ENCODE assay signal across 8 cellular contexts in genomic region chr10:31055573-31056251, GRCh38.
"Had no signal": no experiment of that assay in that cellular context is flagged by ENCODE, and none has a peak within 500 bp of the region (broad histone marks: within the 10 kb centered on the region; RNA-seq: fewer than 3 reads in every experiment).

No MANE protein-coding gene starts in this region.

- H3K36me3 ChIP-seq: HAP-1 had no signal

- DNase-seq: GM23248, GOT3, H7, HFFc6 had no signal

- H3K27ac Mint-ChIP-seq: HFFc6, IgD-negative memory B cell had no signal

- H3K9ac ChIP-seq: GM23248 had no signal

- H3K27ac ChIP-seq: GM23248, HL-60 had no signal

- H3K9me3 ChIP-seq: HAP-1 had no signal

- FAIRE-seq: HepG2 had no signal

- H3K4me1 Mint-ChIP-seq: IgD-negative memory B cell had no signal

- H3K36me3 Mint-ChIP-seq: IgD-negative memory B cell had no signal

- H2AFZ ChIP-seq: GM23248 had no signal

- H3K4me3 Mint-ChIP-seq: HFFc6, IgD-negative memory B cell had no signal

- H3K4me3 ChIP-seq: GM23248, HAP-1 had no signal

- H3K4me1 ChIP-seq: HAP-1 had no signal
